Comparison of ENCODE assay signal across 17 cellular contexts in the genomic region with DNA sequence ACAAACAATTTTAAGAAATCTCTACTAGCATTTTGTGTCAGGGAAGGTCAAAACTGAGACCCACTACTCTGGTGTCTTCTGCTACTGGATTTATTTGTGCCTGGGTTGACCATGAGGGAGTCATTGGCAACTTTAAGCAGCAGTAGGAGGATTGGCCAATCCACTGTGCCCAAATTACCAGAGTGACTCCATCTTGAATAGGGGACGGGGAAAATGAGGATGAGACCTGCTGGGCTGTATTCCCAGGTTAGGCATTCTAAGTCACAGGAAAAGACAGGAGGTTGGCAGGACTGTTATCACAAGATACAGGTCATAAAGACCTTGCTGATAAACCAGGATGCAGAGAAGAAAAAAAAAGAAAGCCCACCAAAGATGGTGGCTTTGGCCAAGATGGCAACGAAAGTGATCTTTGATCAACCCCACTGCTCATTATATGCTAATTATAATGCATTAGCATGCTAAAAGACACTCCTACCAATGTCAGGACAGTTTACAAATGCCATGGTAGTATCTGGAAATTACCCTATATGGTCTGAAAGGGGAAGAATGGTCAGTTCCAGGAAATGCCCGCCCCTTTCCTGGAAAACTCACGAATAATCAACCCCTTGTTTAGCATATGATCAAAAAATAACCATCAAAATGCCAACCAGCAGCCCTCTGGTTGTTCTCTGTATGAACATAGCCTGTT.
A peak's percentile ranks its signal among the peaks of the same experiment; 100 is the strongest.
DNase-seq lines count a peak whose midpoint lies in the region; ATAC-seq lines count a peak whose summit lies in the region.
"Had no signal": no experiment of that assay in that cellular context is flagged by ENCODE, and none has a peak within 500 bp of the region (broad histone marks: within the 10 kb centered on the region; RNA-seq: fewer than 3 reads in every experiment).

No MANE protein-coding gene starts in this region.

- no peaks in the 10 kb centered on the region for H3K36me3 ChIP-seq in adipocyte (ENCODE audit: control insufficient read depth, insufficient read depth, low read length, severe bottlenecking)
- H3K36me3 ChIP-seq: BLaER1 treated with 17β-estradiol and CSF1 and Interleukin-3, amounts not matched to agents 10 nM and 100 nM had no signal

- peak; percentile 36 for DNase-seq in activated CD4-positive, alpha-beta T cell treated with anti-CD3 and anti-CD28 coated beads for 48 hours
- DNase-seq in activated CD4-positive, alpha-beta T cell treated with anti-CD3 and anti-CD28 coated beads for 4 hours: no peak
- peak; percentile 95 for DNase-seq in OCI-M1 (lab: John Stamatoyannopoulos, UW)
- DNase-seq in adipocyte (ENCODE audit: low read depth): no peak
- DNase-seq in stimulated activated CD8-positive, alpha-beta memory T cell treated with anti-CD3 and anti-CD28 coated beads, Interleukin-4, amount 100 ng/mL, for 48 hours: peak; percentile 32
- no peak for DNase-seq in NCI-H526 (lab: John Stamatoyannopoulos, UW)
- DNase-seq in HK-2 (ENCODE audit: unreplicated experiment): no peak
- DNase-seq: DMS 273 treated with DMSO at 0.1 percent for 48 hours; H9; NCI-H1048; NCI-H146; NCI-H2107; NCI-H345; NCI-H69; NK-92 treated with Interleukin-12 subunit alpha and Interleukin-12 subunit beta, amount 100 ng/mL, for 24 hours had no signal

- H3K27me3 ChIP-seq in adipocyte (replicated peaks; ENCODE audit: control insufficient read depth, insufficient read depth, low read length): no peaks in the 10 kb centered on the region
- H3K27me3 ChIP-seq: BLaER1 treated with 17β-estradiol and CSF1 and Interleukin-3, amounts not matched to agents 10 nM and 100 nM had no signal

- no peak for ATAC-seq in GM21529 (IDR thresholded peaks at IDR 0.05; ENCODE audit: unreplicated experiment)

- peaks cover 42% of the 10 kb centered on the region for H3K4me1 ChIP-seq in adipocyte (ENCODE audit: control insufficient read depth, insufficient read depth, low read length)

- H3K4me3 ChIP-seq in adipocyte (ENCODE audit: low read length): no peak overlapping the region
- H3K4me3 ChIP-seq: BLaER1 treated with 17β-estradiol and CSF1 and Interleukin-3, amounts not matched to agents 10 nM and 100 nM had no signal

- H3K9ac ChIP-seq in adipocyte (ENCODE audit: low read length): peak overlapping the region; percentile 85
- H3K9ac ChIP-seq: BLaER1 treated with 17β-estradiol and CSF1 and Interleukin-3, amounts not matched to agents 10 nM and 100 nM had no signal

- no peaks in the 10 kb centered on the region for H3K9me3 ChIP-seq in adipocyte (ENCODE audit: control insufficient read depth, low read length)
- H3K9me3 ChIP-seq: BLaER1 treated with 17β-estradiol and CSF1 and Interleukin-3, amounts not matched to agents 10 nM and 100 nM had no signal

Comparison
In these comparisons a context has a peak if more than half of its experiments do, and no peak if none do; other contexts are left out.
1. DNase-seq: peak in activated CD4-positive, alpha-beta T cell treated with anti-CD3 and anti-CD28 coated beads for 48 hours (single experiment), OCI-M1 (single experiment) and stimulated activated CD8-positive, alpha-beta memory T cell treated with anti-CD3 and anti-CD28 coated beads, Interleukin-4, amount 100 ng/mL, for 48 hours (single experiment); none in activated CD4-positive, alpha-beta T cell treated with anti-CD3 and anti-CD28 coated beads for 4 hours (0 of 2), adipocyte (single experiment), NCI-H526 (0 of 2) and HK-2 (single experiment).